ENCODE assay signal across 31 cellular contexts in genomic region chr1:150720098-150720497, GRCh38. TPM values are rescaled to one million over a fixed set of nuclear protein-coding genes. Genes with fewer than 3 reads are reported as not detected.
"Had no signal": no experiment of that assay in that cellular context is flagged by ENCODE, and none has a peak within 500 bp of the region (broad histone marks: within the 10 kb centered on the region; RNA-seq: fewer than 3 reads in every experiment).

No MANE protein-coding gene starts in this region.

- H3K27ac Mint-ChIP-seq: natural killer cell; nephron; neural progenitor cell; progenitor cell of endocrine pancreas; stimulated activated effector memory CD8-positive, alpha-beta T cell treated with anti-CD3 and anti-CD28 coated beads, Interleukin-12 subunit alpha, Interleukin-12 subunit beta, amount 100 ng/mL, for 72 hours; stimulated activated naive B cell treated with anti-CD40 and anti-IgM and Interleukin-4, amounts not matched to agents 10 μg/mL and 1 μg/mL and 100 μg/mL, for 72 hours; stimulated activated naive CD8-positive, alpha-beta T cell treated with anti-CD3 and anti-CD28 coated beads, Interleukin-15, Interleukin-2, amounts not matched to agents 100 ng/mL and 50 ng/mL, for 24 hours; type B pancreatic cell had no signal

- H3K4me2 ChIP-seq: neural progenitor cell had no signal

- H3K79me2 ChIP-seq: parathyroid adenoma had no signal

- H3K9ac ChIP-seq: neural progenitor cell, parathyroid adenoma had no signal

- H3K9me3 ChIP-seq: ovary, psoas muscle, right lobe of liver, sigmoid colon, stomach, tibial artery, transverse colon, upper lobe of right lung, uterus had no signal

- H3K36me3 ChIP-seq: neural progenitor cell, ovary, right lobe of liver, sigmoid colon, stomach, tibial artery, transverse colon, upper lobe of right lung, uterus had no signal

- H3K4me1 Mint-ChIP-seq: natural killer cell; nephron; neural progenitor cell; stimulated activated effector memory CD8-positive, alpha-beta T cell treated with anti-CD3 and anti-CD28 coated beads, Interleukin-12 subunit alpha, Interleukin-12 subunit beta, amount 100 ng/mL, for 72 hours; stimulated activated naive B cell treated with anti-CD40 and anti-IgM and Interleukin-4, amounts not matched to agents 10 μg/mL and 1 μg/mL and 100 μg/mL, for 72 hours had no signal

- H3K27ac ChIP-seq: neural progenitor cell, ovary, parathyroid adenoma, psoas muscle, right lobe of liver, sigmoid colon, stomach, tibial artery, transverse colon, upper lobe of right lung, uterus had no signal

- H2AFZ ChIP-seq: neural progenitor cell, parathyroid adenoma had no signal

- DNase-seq: natural killer cell; occipital lobe; ovary; posterior cingulate gyrus; psoas muscle; right lobe of liver; sigmoid colon; small intestine; stimulated activated CD4-positive, alpha-beta T cell treated with anti-CD3 and anti-CD28 coated beads, Interleukin-15, amount 100 ng/mL, for 24 hours; stimulated activated CD4-positive, alpha-beta T cell treated with anti-CD3 and anti-CD28 coated beads, Interleukin-2, amount 100 ng/mL, for 24 hours; stimulated activated CD4-positive, alpha-beta T cell treated with anti-CD3 and anti-CD28 coated beads, Interleukin-2, amount 100 ng/mL, for 48 hours; stimulated activated CD4-positive, alpha-beta T cell treated with anti-CD3 and anti-CD28 coated beads, Interleukin-4, amount 100 ng/mL, for 24 hours; stimulated activated naive B cell treated with anti-CD40 and anti-IgM and Interleukin-4, amounts not matched to agents 10 μg/mL and 1 μg/mL and 100 μg/mL, for 72 hours; stimulated activated naive CD4-positive, alpha-beta T cell treated with Interleukin-2 at 50 U/mL for 16 hours; stomach; tibial artery; transverse colon; upper lobe of right lung; uterus had no signal

- H3K36me3 Mint-ChIP-seq: natural killer cell; stimulated activated effector memory CD8-positive, alpha-beta T cell treated with anti-CD3 and anti-CD28 coated beads, Interleukin-12 subunit alpha, Interleukin-12 subunit beta, amount 100 ng/mL, for 72 hours; type B pancreatic cell had no signal

- H3K4me1 ChIP-seq: neural progenitor cell, parathyroid adenoma, psoas muscle, right lobe of liver, sigmoid colon, stomach, tibial artery, upper lobe of right lung, uterus had no signal

- H3K4me3 ChIP-seq: neural progenitor cell, ovary, psoas muscle, right lobe of liver, sigmoid colon, stomach, tibial artery, transverse colon, upper lobe of right lung, uterus had no signal

- ATAC-seq: natural killer cell; psoas muscle; right cardiac atrium; right lobe of liver; stimulated activated effector memory CD8-positive, alpha-beta T cell treated with anti-CD3 and anti-CD28 coated beads, Interleukin-12 subunit alpha, Interleukin-12 subunit beta, amount 100 ng/mL, for 72 hours; stimulated activated naive B cell treated with anti-CD40 and anti-IgM and Interleukin-4, amounts not matched to agents 10 μg/mL and 1 μg/mL and 100 μg/mL, for 72 hours; upper lobe of right lung had no signal

- H3K4me3 Mint-ChIP-seq: natural killer cell; nephron; neural progenitor cell; stimulated activated effector memory CD8-positive, alpha-beta T cell treated with anti-CD3 and anti-CD28 coated beads, Interleukin-12 subunit alpha, Interleukin-12 subunit beta, amount 100 ng/mL, for 72 hours; stimulated activated naive B cell treated with anti-CD40 and anti-IgM and Interleukin-4, amounts not matched to agents 10 μg/mL and 1 μg/mL and 100 μg/mL, for 72 hours; stimulated activated naive CD8-positive, alpha-beta T cell treated with anti-CD3 and anti-CD28 coated beads, Interleukin-15, Interleukin-2, amounts not matched to agents 100 ng/mL and 50 ng/mL, for 24 hours; type B pancreatic cell had no signal

- H3K27me3 ChIP-seq: neural progenitor cell, ovary, right lobe of liver, sigmoid colon, stomach, tibial artery, transverse colon, upper lobe of right lung, uterus had no signal

- H3K27me3 Mint-ChIP-seq: progenitor cell of endocrine pancreas; stimulated activated naive B cell treated with anti-CD40 and anti-IgM and Interleukin-4, amounts not matched to agents 10 μg/mL and 1 μg/mL and 100 μg/mL, for 72 hours; stimulated activated naive CD8-positive, alpha-beta T cell treated with anti-CD3 and anti-CD28 coated beads, Interleukin-15, Interleukin-2, amounts not matched to agents 100 ng/mL and 50 ng/mL, for 24 hours; type B pancreatic cell had no signal

- H3K9me3 Mint-ChIP-seq: natural killer cell; stimulated activated effector memory CD8-positive, alpha-beta T cell treated with anti-CD3 and anti-CD28 coated beads, Interleukin-12 subunit alpha, Interleukin-12 subunit beta, amount 100 ng/mL, for 72 hours; stimulated activated naive CD8-positive, alpha-beta T cell treated with anti-CD3 and anti-CD28 coated beads, Interleukin-15, Interleukin-2, amounts not matched to agents 100 ng/mL and 50 ng/mL, for 24 hours had no signal

RNA-seq across cellular contexts. Expression of gene HORMAD1, which starts 0.6 kb away (rescaled TPM):
- total RNA-seq: ovary, progenitor cell of endocrine pancreas, renal cortical epithelial cell, sigmoid colon, skeletal muscle tissue had no signal
- polyA plus RNA-seq: neural cell, psoas muscle, right cardiac atrium, urinary bladder had no signal
